9 cellular contexts compared by ENCODE assay signal in the genomic region with DNA sequence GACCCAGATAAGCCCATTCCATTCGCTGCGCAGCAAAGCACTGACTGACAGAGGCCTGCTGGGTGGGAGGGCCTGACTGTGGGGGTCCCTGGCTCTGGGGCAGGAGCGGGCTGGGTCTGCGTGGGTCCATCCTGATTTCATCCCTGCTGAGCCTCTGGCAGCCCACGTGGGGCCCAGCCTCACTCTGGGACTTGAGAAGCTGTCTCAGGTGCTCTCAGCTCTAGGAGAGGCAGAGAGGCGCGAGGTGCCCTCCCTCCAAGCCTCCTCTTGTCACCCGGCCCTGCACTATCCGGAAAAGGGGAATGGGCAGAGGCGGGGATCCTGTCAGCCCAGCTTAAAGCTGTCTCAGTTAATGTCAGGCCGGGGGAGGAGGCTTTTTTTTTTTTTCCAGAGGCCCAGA. TPM values are rescaled to one million over a fixed set of nuclear protein-coding genes. Genes with fewer than 3 reads are reported as not detected.
DNase-seq lines count a peak whose midpoint lies in the region; ATAC-seq and TF ChIP-seq lines count a peak whose summit lies in the region.
"Had no signal": no experiment of that assay in that cellular context is flagged by ENCODE, and none has a peak within 500 bp of the region (broad histone marks: within the 10 kb centered on the region; RNA-seq: fewer than 3 reads in every experiment).

No MANE protein-coding gene starts in this region.

- H3K4me1 Mint-ChIP-seq in activated CD4-positive, alpha-beta T cell treated with anti-CD3 and anti-CD28 coated beads, Interleukin-2, amount 10 ng/mL, durations not matched to agents 24 days and 14 days = peaks cover 4% of the 10 kb centered on the region

- no peak for ATAC-seq in HG03039 (IDR thresholded peaks at IDR 0.05; ENCODE audit: unreplicated experiment)

- H3K36me3 ChIP-seq in WERI-Rb-1 (peaks cover under 1% of the 10 kb centered on the region), right atrium auricular region (no peaks in the 10 kb centered on the region), subcutaneous abdominal adipose tissue (ENCODE audit: control insufficient read depth in 5 of 5, insufficient read depth in 5 of 5, low read length in 5 of 5) (no peaks in the 10 kb centered on the region)

- H3K9me3 Mint-ChIP-seq in activated CD4-positive, alpha-beta T cell treated with anti-CD3 and anti-CD28 coated beads, Interleukin-2, amount 10 ng/mL, durations not matched to agents 24 days and 14 days = no peaks in the 10 kb centered on the region

- peak overlapping the region; percentile 80 for H3K4me3 ChIP-seq in WERI-Rb-1 (ENCODE audit: low read depth, low read length)
- peak overlapping the region; percentile 51 to 73 for H3K4me3 ChIP-seq in right atrium auricular region
- H3K4me3 ChIP-seq in subcutaneous abdominal adipose tissue (ENCODE audit: low read depth in 1 of 5, low read length in 5 of 5) = peak overlapping the region in 3 of 5 donors; percentile 63 to 80 (median 68)

- no peak overlapping the region for H3K27ac ChIP-seq in WERI-Rb-1
- peak overlapping the region; percentile 54 to 84 for H3K27ac ChIP-seq in right atrium auricular region
- no peak overlapping the region for H3K27ac ChIP-seq in subcutaneous abdominal adipose tissue (ENCODE audit: low read depth, low read length)

- H3K27me3 ChIP-seq in WERI-Rb-1 (ENCODE audit: insufficient read depth, low read depth, severe bottlenecking) (no peaks in the 10 kb centered on the region), right atrium auricular region (no peaks in the 10 kb centered on the region), subcutaneous abdominal adipose tissue (ENCODE audit: control insufficient read depth in 5 of 5, insufficient read depth in 4 of 5, low read length in 5 of 5) (no peaks in the 10 kb centered on the region)

- H3K27me3 Mint-ChIP-seq in activated CD4-positive, alpha-beta T cell treated with anti-CD3 and anti-CD28 coated beads, Interleukin-2, amount 10 ng/mL, durations not matched to agents 24 days and 14 days = no peaks in the 10 kb centered on the region

- no peak for DNase-seq in activated CD4-positive, alpha-beta T cell treated with anti-CD3 and anti-CD28 coated beads, Interleukin-2, amount 10 ng/mL, durations not matched to agents 24 days and 14 days
- DNase-seq in activated CD4-positive, alpha-beta T cell treated with anti-CD3 and anti-CD28 coated beads for 1 hour = no peak
- DNase-seq in WERI-Rb-1 = no peak
- no peak for DNase-seq in right atrium auricular region (ENCODE audit: low spot score)
- no peak for DNase-seq in germinal center (ENCODE audit: low spot score)
- DNase-seq in dedifferentiated amniotic fluid mesenchymal stem cell (ENCODE audit: extremely low spot score) = no peak
- DNase-seq: HCEC 1CT had no signal

- no peaks in the 10 kb centered on the region for H3K9me3 ChIP-seq in WERI-Rb-1 (ENCODE audit: severe bottlenecking)
- H3K9me3 ChIP-seq in right atrium auricular region = no peaks in the 10 kb centered on the region
- no peaks in the 10 kb centered on the region for H3K9me3 ChIP-seq in subcutaneous abdominal adipose tissue (ENCODE audit: control insufficient read depth in 5 of 5, low read length in 5 of 5)

- H3K36me3 Mint-ChIP-seq in activated CD4-positive, alpha-beta T cell treated with anti-CD3 and anti-CD28 coated beads, Interleukin-2, amount 10 ng/mL, durations not matched to agents 24 days and 14 days (ENCODE audit: low read depth) = no peaks in the 10 kb centered on the region

- TF ChIP-seq CTCF in WERI-Rb-1 (IDR thresholded peaks at IDR 0.05; ENCODE audit: low read depth, low read length) (no peak), right atrium auricular region (IDR thresholded peaks at IDR 0.05) (no peak)

- H3K4me1 ChIP-seq in right atrium auricular region (peaks cover 0 to 52% of the 10 kb centered on the region in 2 donors), subcutaneous abdominal adipose tissue (ENCODE audit: control insufficient read depth in 5 of 5, insufficient read depth in 5 of 5, low read length in 5 of 5) (peaks cover 0 to 38% (median 34%) of the 10 kb centered on the region in 5 donors)

- intact Hi-C loops in activated CD4-positive, alpha-beta T cell treated with anti-CD3 and anti-CD28 coated beads, Interleukin-2, amount 10 ng/mL, durations not matched to agents 24 days and 14 days (cut with micrococcal nuclease) = no loop called here

- H3K4me3 Mint-ChIP-seq in activated CD4-positive, alpha-beta T cell treated with anti-CD3 and anti-CD28 coated beads, Interleukin-2, amount 10 ng/mL, durations not matched to agents 24 days and 14 days = peak overlapping the region; percentile 26

- no peak overlapping the region for H3K27ac Mint-ChIP-seq in activated CD4-positive, alpha-beta T cell treated with anti-CD3 and anti-CD28 coated beads, Interleukin-2, amount 10 ng/mL, durations not matched to agents 24 days and 14 days

- peak overlapping the region in 3 of 5 donors; percentile 17 to 60 (median 43) for H3K9ac ChIP-seq in subcutaneous abdominal adipose tissue (ENCODE audit: low read length in 5 of 5)

RNA-seq across cellular contexts. Expression of a gene that starts 0.9 kb away (rescaled TPM):
- 3.7 and 4.1 TPM in 2 replicates for total RNA-seq in activated CD4-positive, alpha-beta T cell treated with anti-CD3 and anti-CD28 coated beads, Interleukin-2, amount 10 ng/mL, durations not matched to agents 24 days and 14 days
- total RNA-seq in right atrium auricular region = 1 to 10 TPM; 4.9 to 5.7 TPM

RNA-seq across cellular contexts. Expression of a gene that starts 9.7 kb away (rescaled TPM):
- total RNA-seq in activated CD4-positive, alpha-beta T cell treated with anti-CD3 and anti-CD28 coated beads, Interleukin-2, amount 10 ng/mL, durations not matched to agents 24 days and 14 days = 22.7 and 23.4 TPM in 2 replicates
- 1 to 10 TPM; 4.9 to 6.8 TPM for total RNA-seq in right atrium auricular region

RNA-seq across cellular contexts. Expression of a gene that starts 15.1 kb away (rescaled TPM):
- total RNA-seq in activated CD4-positive, alpha-beta T cell treated with anti-CD3 and anti-CD28 coated beads, Interleukin-2, amount 10 ng/mL, durations not matched to agents 24 days and 14 days = 150 and 160 TPM in 2 replicates
- 100 to 1,000 TPM; 157 to 284 TPM for total RNA-seq in right atrium auricular region

Comparison
In these comparisons a context has a peak if more than half of its experiments do, and no peak if none do; other contexts are left out.
1. H3K27ac ChIP-seq: peak in right atrium auricular region (2 of 2); none in WERI-Rb-1 (single experiment) and subcutaneous abdominal adipose tissue (single experiment).
2. Peak in every context shown above with its lines, with median percentiles within 50 percentile points of each other: H3K4me3 ChIP-seq.